ENCODE assay signal across 2 cellular contexts in genomic region chr3:170437696-170438407, GRCh38.
TF ChIP-seq lines count a peak whose summit lies in the region.

No MANE protein-coding gene starts in this region.

TF ChIP-seq in IMR-90, 13 proteins besides CTCF, POLR2A, EP300 and RAD21:
- TF ChIP-seq CHD1 (IDR thresholded peaks at IDR 0.05; ENCODE audit: low read depth, low read length), result no peak
- no peak for TF ChIP-seq CEBPB (IDR thresholded peaks at IDR 0.05; ENCODE audit: low read depth, low read length)
- no peak for TF ChIP-seq NFE2L2 (IDR thresholded peaks at IDR 0.05; ENCODE audit: low read depth, low read length)

TF ChIP-seq in H1, 55 proteins besides CTCF, POLR2A, EP300 and RAD21:
- no peak for TF ChIP-seq ATF2 (IDR thresholded peaks at IDR 0.05; ENCODE audit: low read length)
- TF ChIP-seq PHF8 (conservative IDR thresholded peaks at IDR 0.05; ENCODE audit: low read depth, low read length), result no peak
- no peak for TF ChIP-seq YY1 (IDR thresholded peaks at IDR 0.05; ENCODE audit: low read depth, low read length)
- no peak for TF ChIP-seq ATF3 (IDR thresholded peaks at IDR 0.05; ENCODE audit: insufficient read depth, low read depth, low read length)
- no peak for TF ChIP-seq JUN (IDR thresholded peaks at IDR 0.05; ENCODE audit: low read depth, low read length)
- no peak for TF ChIP-seq TCF12 (IDR thresholded peaks at IDR 0.05; ENCODE audit: low read depth, low read length)
- TF ChIP-seq SP2 (IDR thresholded peaks at IDR 0.05; ENCODE audit: low read length), result no peak
- no peak for TF ChIP-seq USF2 (IDR thresholded peaks at IDR 0.05; ENCODE audit: low read length)
- TF ChIP-seq MAFK (IDR thresholded peaks at IDR 0.05; ENCODE audit: low read depth, low read length), result no peak
- no peak for TF ChIP-seq SRF (IDR thresholded peaks at IDR 0.05; ENCODE audit: low read depth, low read length)
- TF ChIP-seq CBX8 (IDR thresholded peaks at IDR 0.05; ENCODE audit: borderline replicate concordance, low read depth, low read length), result no peak
- no peak for TF ChIP-seq FOSL1 (IDR thresholded peaks at IDR 0.05; ENCODE audit: insufficient read depth, low read depth, low read length)
TF ChIP-seq in H1: peak in this region for 0.
